8 cellular contexts compared by ENCODE assay signal in the genomic region with DNA sequence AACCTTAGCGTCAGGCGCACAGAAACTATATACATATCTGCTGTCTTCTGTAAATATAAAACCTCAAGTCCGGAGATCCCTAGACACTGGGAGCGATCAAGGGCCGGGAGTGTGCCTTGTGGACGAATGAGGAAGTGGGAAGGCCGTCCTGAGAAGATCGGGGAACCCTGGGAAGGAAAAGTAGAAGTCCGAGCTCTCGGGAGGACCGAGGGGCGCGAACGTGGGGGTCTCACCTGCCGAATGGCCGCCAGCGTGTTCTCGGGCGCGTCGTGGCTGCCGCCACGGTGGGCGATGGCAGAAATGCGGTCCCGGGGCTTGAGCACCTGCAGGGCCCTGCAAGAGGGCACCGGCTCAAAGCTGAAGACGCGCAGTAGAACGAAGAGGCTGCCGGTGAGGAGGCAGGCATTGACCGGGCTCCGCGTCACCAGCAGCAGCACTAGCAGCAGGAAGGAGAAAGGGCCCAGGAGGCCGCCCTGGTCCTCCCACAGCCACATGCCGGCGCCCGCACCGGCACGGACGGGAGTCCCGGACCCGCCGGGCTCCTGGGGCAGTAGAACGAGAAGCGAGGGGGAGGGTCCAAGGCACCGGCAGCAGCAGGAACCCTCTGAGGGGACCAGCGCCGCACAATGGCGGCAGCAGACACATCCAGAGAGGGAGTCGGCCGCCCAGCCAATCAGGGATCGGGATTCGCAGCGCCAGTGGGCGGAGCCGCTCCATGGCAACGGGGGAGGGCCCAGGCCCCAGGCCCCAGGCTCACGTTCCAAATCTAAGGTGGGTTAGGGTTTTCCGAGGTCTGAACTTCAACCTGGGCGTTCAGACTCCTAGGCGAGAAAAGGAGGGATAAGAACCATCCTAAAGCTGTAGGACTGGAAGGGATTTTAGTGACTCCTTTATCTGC. TPM values are rescaled to one million over a fixed set of nuclear protein-coding genes. Genes with fewer than 3 reads are reported as not detected.
DNase-seq lines count a peak whose midpoint lies in the region; ATAC-seq and TF ChIP-seq lines count a peak whose summit lies in the region.

A gene with protein sequence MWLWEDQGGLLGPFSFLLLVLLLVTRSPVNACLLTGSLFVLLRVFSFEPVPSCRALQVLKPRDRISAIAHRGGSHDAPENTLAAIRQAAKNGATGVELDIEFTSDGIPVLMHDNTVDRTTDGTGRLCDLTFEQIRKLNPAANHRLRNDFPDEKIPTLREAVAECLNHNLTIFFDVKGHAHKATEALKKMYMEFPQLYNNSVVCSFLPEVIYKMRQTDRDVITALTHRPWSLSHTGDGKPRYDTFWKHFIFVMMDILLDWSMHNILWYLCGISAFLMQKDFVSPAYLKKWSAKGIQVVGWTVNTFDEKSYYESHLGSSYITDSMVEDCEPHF (minus strand): TSS at position 628 of the 898 bp plus-strand sequence. CDS start 134 bp downstream, at position 494.

- peak; percentile 80 for ATAC-seq in HG02759 (IDR thresholded peaks at IDR 0.05; ENCODE audit: unreplicated experiment)

- H3K9me3 Mint-ChIP-seq in type B pancreatic cell: no peaks in the 10 kb centered on the region

- peaks cover 36% of the 10 kb centered on the region for H3K4me1 Mint-ChIP-seq in type B pancreatic cell (ENCODE audit: unreplicated experiment)

- DNase-seq in NCI-H128 (lab: John Stamatoyannopoulos, UW; ENCODE audit: unreplicated experiment): peak; percentile 62
- peak; percentile 87 for DNase-seq in SW480 (ENCODE audit: low spot score)
- DNase-seq in adipocyte (ENCODE audit: low read depth): peak; percentile 98
- DNase-seq in cardiac septum (ENCODE audit: low spot score): peak; percentile 99
- peak; percentile 96 for DNase-seq in pons (ENCODE audit: low spot score)
- peak; percentile 95 for DNase-seq in type B pancreatic cell (ENCODE audit: extremely low spot score, unreplicated experiment)

- peak within 1 kb of the TSS; percentile 93 for H3K27ac Mint-ChIP-seq in type B pancreatic cell

- peak within 1 kb of the TSS; percentile 84 for H3K4me3 ChIP-seq in adipocyte (ENCODE audit: low read length)

- peaks cover 3% of the 10 kb centered on the region for H3K36me3 ChIP-seq in adipocyte (ENCODE audit: control insufficient read depth, insufficient read depth, low read length, severe bottlenecking)

- TF ChIP-seq CTCF in GM12874 (IDR thresholded peaks at IDR 0.05; ENCODE audit: insufficient read depth, low read depth, low read length) (peak; percentile 59), type B pancreatic cell (conservative IDR thresholded peaks at IDR 0.05) (peak; percentile 52)

- peaks cover 37% of the 10 kb centered on the region for H3K4me1 ChIP-seq in adipocyte (ENCODE audit: control insufficient read depth, insufficient read depth, low read length)

- peak within 1 kb of the TSS; percentile 92 for H3K9ac ChIP-seq in adipocyte (ENCODE audit: low read length)

- no peaks in the 10 kb centered on the region for H3K27me3 Mint-ChIP-seq in type B pancreatic cell

- peaks cover 8% of the 10 kb centered on the region for H3K36me3 Mint-ChIP-seq in type B pancreatic cell

- no peaks in the 10 kb centered on the region for H3K9me3 ChIP-seq in adipocyte (ENCODE audit: control insufficient read depth, low read length)

- peak within 1 kb of the TSS; percentile 93 for H3K4me3 Mint-ChIP-seq in type B pancreatic cell

- no peaks in the 10 kb centered on the region for H3K27me3 ChIP-seq in adipocyte (replicated peaks; ENCODE audit: control insufficient read depth, insufficient read depth, low read length)

- intact Hi-C loops in cardiac septum (cut with DNase I): no loop called here

RNA-seq across cellular contexts. Expression of the gene that starts here (rescaled TPM):
- total RNA-seq in cardiac septum: 89.1 TPM
- total RNA-seq in type B pancreatic cell (ENCODE audit: low replicate concordance): 66.7 and 90.0 TPM in 2 replicates

Comparison
In these comparisons a context has a peak if more than half of its experiments do, and no peak if none do; other contexts are left out.
1. Peak in every context shown above with its lines: DNase-seq, ATAC-seq and H3K4me3 ChIP-seq.